Comparison of ENCODE assay signal across 30 cellular contexts in the genomic region with DNA sequence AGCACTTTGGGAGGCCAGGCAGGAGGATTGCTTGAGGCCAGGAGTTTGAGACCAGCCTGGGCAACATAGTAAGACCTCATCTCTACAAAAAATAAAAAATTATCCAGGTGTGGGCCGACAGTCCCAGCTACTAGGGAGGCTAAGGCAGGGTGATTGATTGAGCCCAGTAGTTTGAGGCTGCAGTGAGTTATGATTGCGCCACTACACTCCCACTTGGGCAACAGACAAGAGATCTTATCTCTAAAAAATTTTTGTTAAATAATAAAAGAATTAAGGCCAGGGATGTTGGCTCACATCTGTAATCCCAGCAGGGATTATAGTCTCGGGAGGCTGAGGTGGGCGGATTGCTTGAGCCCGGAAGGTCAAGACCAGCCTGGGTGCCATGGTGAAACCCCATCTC. TPM values are rescaled to one million over a fixed set of nuclear protein-coding genes. Genes with fewer than 3 reads are reported as not detected.
DNase-seq lines count a peak whose midpoint lies in the region; ATAC-seq, FAIRE-seq and TF ChIP-seq lines count a peak whose summit lies in the region.
"Had no signal": no experiment of that assay in that cellular context is flagged by ENCODE, and none has a peak within 500 bp of the region (broad histone marks: within the 10 kb centered on the region; RNA-seq: fewer than 3 reads in every experiment).

No MANE protein-coding gene starts in this region.

- H3K9me3 ChIP-seq in HepG2 (ENCODE audit: low read length) (no peaks in the 10 kb centered on the region), right lobe of liver (no peaks in the 10 kb centered on the region), ascending aorta (no peaks in the 10 kb centered on the region)
- H3K9me3 ChIP-seq: A549, adrenal gland, esophagus squamous epithelium, gastrocnemius medialis, neutrophil, stomach, vagina had no signal

- H3K4me1 ChIP-seq in HepG2 (ENCODE audit: insufficient read depth, low read length) (peaks cover 18% of the 10 kb centered on the region), right lobe of liver (peaks cover 0 to 9% (median 3%) of the 10 kb centered on the region in 4 donors), ascending aorta (peaks cover 0 to 10% of the 10 kb centered on the region in 2 donors)

- no peak for TF ChIP-seq CTCF in HepG2 (CRISPR knock-in tag; IDR thresholded peaks at IDR 0.05)
- TF ChIP-seq CTCF in right lobe of liver (IDR thresholded peaks at IDR 0.05): no peak
- TF ChIP-seq CTCF in ascending aorta (IDR thresholded peaks at IDR 0.05): no peak
- no peak for TF ChIP-seq CTCF in dorsolateral prefrontal cortex (IDR thresholded peaks at IDR 0.05 in 54 of 56, conservative IDR thresholded peaks at IDR 0.05 in 2 of 56; ENCODE audit: low read depth in 1 of 56, partially characterized antibody in 56 of 56)

- H2AFZ ChIP-seq in HepG2 (ENCODE audit: low read length): no peak overlapping the region

- H3K9ac ChIP-seq in HepG2 (ENCODE audit: insufficient read depth, low read depth, low read length): no peak overlapping the region

- no peak for TF ChIP-seq RAD21 in HepG2 (CRISPR knock-in tag; IDR thresholded peaks at IDR 0.05)

- FAIRE-seq in HepG2 (lab: Jason Lieb, UNC): no peak
- FAIRE-seq: A549 had no signal

- TF ChIP-seq POLR2A in HepG2 (IDR thresholded peaks at IDR 0.05; ENCODE audit: insufficient read depth in 1 of 2, low read depth in 2 of 2, low read length in 2 of 2): no peak
- TF ChIP-seq POLR2A in right lobe of liver (IDR thresholded peaks at IDR 0.05): no peak

- no peaks in the 10 kb centered on the region for H3K27me3 ChIP-seq in HepG2 (ENCODE audit: control insufficient read depth in 1 of 2, insufficient read depth in 2 of 2, low read length in 2 of 2)
- H3K27me3 ChIP-seq in right lobe of liver: no peaks in the 10 kb centered on the region
- H3K27me3 ChIP-seq in ascending aorta: no peaks in the 10 kb centered on the region
- no peaks in the 10 kb centered on the region for H3K27me3 ChIP-seq in dorsolateral prefrontal cortex
- H3K27me3 ChIP-seq: adrenal gland, esophagus squamous epithelium, gastrocnemius medialis, neutrophil, stomach, vagina had no signal

- BruUV-seq in HepG2 (replicated peaks; lab: Mats Ljungman, UMichigan): no TSS peak

- no peaks in the 10 kb centered on the region for H4K20me1 ChIP-seq in HepG2 (ENCODE audit: insufficient read depth, low read length)

- peaks cover 31% of the 10 kb centered on the region for H3K36me3 Mint-ChIP-seq in T-cell
- peaks cover 29% of the 10 kb centered on the region for H3K36me3 Mint-ChIP-seq in effector memory CD8-positive, alpha-beta T cell (ENCODE audit: insufficient read depth)

- in situ Hi-C loops in HepG2 (cut with HindIII; ENCODE audit: extremely low pct_ligation_motif_present, low pct_unique_long_range_greater_than_20kb): no loop called here

- CTCF ChIA-PET in HepG2 (lab: Yijun Ruan, JAX; ENCODE audit: low intra/inter-chr PET ratio, low total read pairs): no interaction called here
- CTCF ChIA-PET in T-cell (lab: Charles Lee): interaction anchor here (1.0 to 1.6 kb wide), 4 partner anchors 11 to 21 kb away, joined by 4 to 8 read pairs (median 4); no protein-coding TSS in a partner anchor

- H3K27me3 Mint-ChIP-seq in T-cell: no peaks in the 10 kb centered on the region
- H3K27me3 Mint-ChIP-seq in effector memory CD8-positive, alpha-beta T cell: no peaks in the 10 kb centered on the region
- H3K27me3 Mint-ChIP-seq: activated CD4-positive, alpha-beta T cell treated with anti-CD3 and anti-CD28 coated beads, Interleukin-2, amount 10 ng/mL, durations not matched to agents 24 days and 14 days; brain had no signal

- no peak for TF ChIP-seq EP300 in HepG2 (IDR thresholded peaks at IDR 0.05; ENCODE audit: low read depth in 2 of 2, low read length in 2 of 2)
- TF ChIP-seq EP300 in HepG2 (CRISPR knock-in tag; IDR thresholded peaks at IDR 0.05; ENCODE audit: borderline replicate concordance): no peak

- H3K79me2 ChIP-seq in HepG2 (ENCODE audit: insufficient read depth, low read length): no peaks in the 10 kb centered on the region

- no peak overlapping the region for H3K4me2 ChIP-seq in HepG2 (ENCODE audit: low read depth, low read length)
- H3K4me2 ChIP-seq: A549 had no signal

- H3K36me3 ChIP-seq in HepG2 (replicated peaks in 1 of 2; ENCODE audit: control insufficient read depth in 1 of 2, insufficient read depth in 2 of 2, low read length in 2 of 2) (no peaks in the 10 kb centered on the region; a peak in 1 of 5 replicates), right lobe of liver (no peaks in the 10 kb centered on the region), ascending aorta (peaks cover 10 to 11% of the 10 kb centered on the region in 2 donors)

- no peak for ATAC-seq in HepG2
- no peak for ATAC-seq in right lobe of liver
- no peak for ATAC-seq in T-cell (replicated peaks in 1 of 4)
- no peak for ATAC-seq in effector memory CD8-positive, alpha-beta T cell (replicated peaks)
- ATAC-seq in HG02763 (IDR thresholded peaks at IDR 0.05; ENCODE audit: unreplicated experiment): no peak
- ATAC-seq: A549, gastrocnemius medialis, Panc1, right cardiac atrium had no signal

- peaks cover 37 to 46% (median 43%) of the 10 kb centered on the region in 3 donors for H3K4me1 Mint-ChIP-seq in T-cell
- peaks cover 10 to 21% of the 10 kb centered on the region in 2 donors for H3K4me1 Mint-ChIP-seq in effector memory CD8-positive, alpha-beta T cell (ENCODE audit: low read depth in 2 of 2)

- H3K4me3 Mint-ChIP-seq in T-cell: no peak overlapping the region
- H3K4me3 Mint-ChIP-seq in effector memory CD8-positive, alpha-beta T cell: no peak overlapping the region
- H3K4me3 Mint-ChIP-seq: activated CD4-positive, alpha-beta T cell treated with anti-CD3 and anti-CD28 coated beads, Interleukin-2, amount 10 ng/mL, durations not matched to agents 24 days and 14 days; brain; H9; mesothelial cell of epicardium had no signal

- H3K4me3 ChIP-seq in HepG2 (replicated peaks in 1 of 3; ENCODE audit: insufficient read depth in 1 of 3, low read depth in 2 of 3, low read length in 3 of 3) (no peak overlapping the region), right lobe of liver (no peak overlapping the region), ascending aorta (no peak overlapping the region), dorsolateral prefrontal cortex (no peak overlapping the region)
- H3K4me3 ChIP-seq: A549, adrenal gland, esophagus squamous epithelium, gastrocnemius medialis, stomach, vagina had no signal

- intact Hi-C loops in HepG2 (cut with micrococcal nuclease; ENCODE audit: unreplicated experiment): no loop called here
- intact Hi-C loops in right lobe of liver (cut with DNase I): no loop called here
- intact Hi-C loops in ascending aorta (cut with DNase I): no loop called here
- intact Hi-C loops in dorsolateral prefrontal cortex (cut with DNase I): no loop called here

- WGBS in HepG2 (ENCODE audit: low lambda C conversion rate): 87% methylated on average over 5 of the region's 5 CpGs
- WGBS in right lobe of liver (ENCODE audit: insufficient coverage, low coverage, low lambda C conversion rate, missing lambda C conversion rate): 75% methylated on average over 4 of the region's 5 CpGs

- H3K9me3 Mint-ChIP-seq in T-cell: no peaks in the 10 kb centered on the region
- H3K9me3 Mint-ChIP-seq in effector memory CD8-positive, alpha-beta T cell: no peaks in the 10 kb centered on the region
- H3K9me3 Mint-ChIP-seq: activated CD4-positive, alpha-beta T cell treated with anti-CD3 and anti-CD28 coated beads, Interleukin-2, amount 10 ng/mL, durations not matched to agents 24 days and 14 days; brain; H9 had no signal

- peak overlapping the region; percentile 67 to 68 for H3K27ac Mint-ChIP-seq in T-cell
- peak overlapping the region; percentile 65 to 84 for H3K27ac Mint-ChIP-seq in effector memory CD8-positive, alpha-beta T cell
- H3K27ac Mint-ChIP-seq: activated CD4-positive, alpha-beta T cell treated with anti-CD3 and anti-CD28 coated beads, Interleukin-2, amount 10 ng/mL, durations not matched to agents 24 days and 14 days; brain; mesothelial cell of epicardium had no signal

- no peak for DNase-seq in HepG2 (ENCODE audit: low spot score)
- no peak for DNase-seq in right lobe of liver
- DNase-seq in T-cell: no peak
- DNase-seq in effector memory CD8-positive, alpha-beta T cell: no peak
- DNase-seq in HCEC 1CT: no peak
- no peak for DNase-seq in ascending aorta (ENCODE audit: low spot score in 2 of 2)
- DNase-seq in dorsolateral prefrontal cortex: no peak
- DNase-seq: activated CD4-positive, alpha-beta T cell treated with anti-CD3 and anti-CD28 coated beads, Interleukin-2, amount 10 ng/mL, durations not matched to agents 24 days and 14 days; activated effector memory CD4-positive, alpha-beta T cell treated with Interleukin-2 at 50 U/mL for 16 hours; COR-L47; DMS53; esophagus squamous epithelium; gastrocnemius medialis; H9; NCI-H2029 treated with DMSO at 0.1 percent for 48 hours; NCI-H526; posterior cingulate gyrus; right cardiac atrium; Right ventricle myocardium superior; stimulated activated CD8-positive, alpha-beta memory T cell treated with anti-CD3 and anti-CD28 coated beads, Interleukin-4, amount 100 ng/mL, for 48 hours; stomach had no signal

- no peak overlapping the region for H3K27ac ChIP-seq in HepG2 (ENCODE audit: extremely low read length, insufficient read depth, low read length)
- H3K27ac ChIP-seq in right lobe of liver: no peak overlapping the region
- H3K27ac ChIP-seq in ascending aorta: no peak overlapping the region
- no peak overlapping the region for H3K27ac ChIP-seq in dorsolateral prefrontal cortex
- H3K27ac ChIP-seq: adrenal gland, esophagus squamous epithelium, neutrophil, stomach, vagina, VCaP had no signal

- POLR2A ChIA-PET in HepG2 (lab: Yijun Ruan, JAX): interaction anchor here (0.6 to 1.4 kb wide), 2 partner anchors 26 to 31 kb away, joined by 3 to 5 read pairs; partner anchors contain the start of gene NFKBIZ
- POLR2A ChIA-PET in T-cell (lab: Charles Lee): interaction anchor here (1.0 to 1.9 kb wide), 3 partner anchors 10 to 36 kb away, joined by 3 to 7 read pairs (median 5); partner anchors contain the start of gene NFKBIZ (in 1 of the 2)

RNA-seq across cellular contexts. Expression of gene NFKBIZ, which starts 25.8 kb away (rescaled TPM):
- 5.5 and 25.9 TPM in 2 replicates for total RNA-seq in HepG2 (2016; rRNA removed; fragmentation: Illumina TruSeq; extraction: Trizol)
- 2.7 and 3.1 TPM in 2 replicates for total RNA-seq in HepG2 (2016; cell fraction: cytosol; rRNA removed; fragmentation: Illumina TruSeq; extraction: Trizol; ENCODE audit: low read depth)
- 5.7 and 27.3 TPM in 2 replicates for total RNA-seq in HepG2 (2016; cell fraction: insoluble cytoplasmic fraction; rRNA removed; fragmentation: Illumina TruSeq; extraction: Trizol)
- 4.4 and 4.9 TPM in 2 replicates for total RNA-seq in HepG2 (2016; cell fraction: membrane; rRNA removed; fragmentation: Illumina TruSeq; extraction: Trizol)
- 68.6 TPM in 2 replicates for total RNA-seq in HepG2 (2016; cell fraction: nucleus; rRNA removed; fragmentation: Illumina TruSeq; extraction: Trizol)
- polyA plus RNA-seq in HepG2 (2011; rRNA removed): 60.6 and 64.4 TPM in 2 replicates
- polyA plus RNA-seq in HepG2 (2011; cell fraction: cytosol; rRNA removed): 15.1 and 18.0 TPM in 2 replicates
- polyA plus RNA-seq in HepG2 (2011; cell fraction: nucleus; rRNA removed): 119 and 131 TPM in 2 replicates
- polyA plus RNA-seq in HepG2 (2012): 6.7 and 12.3 TPM in 2 replicates
- 1.2 and 1.6 TPM in 2 replicates for polyA plus RNA-seq in HepG2 (2016; cell fraction: cytosol; fragmentation: Illumina TruSeq; extraction: Trizol; ENCODE audit: low read depth)
- polyA plus RNA-seq in HepG2 (2016; cell fraction: insoluble cytoplasmic fraction; fragmentation: Illumina TruSeq; extraction: Trizol; ENCODE audit: low read depth): 3.7 and 4.3 TPM in 2 replicates
- polyA plus RNA-seq in HepG2 (2016; cell fraction: membrane; fragmentation: Illumina TruSeq; extraction: Trizol; ENCODE audit: low read depth): 1.9 and 2.3 TPM in 2 replicates
- 93.3 and 117 TPM in 2 replicates for polyA plus RNA-seq in HepG2 (2016; cell fraction: nucleus; fragmentation: Illumina TruSeq; extraction: Trizol; ENCODE audit: insufficient read depth, low read depth)
- 12.8 and 49.4 TPM in 2 replicates for polyA minus RNA-seq in HepG2 (2011; rRNA and poly(A)+ RNA removed; ENCODE audit: low replicate concordance)
- 11.4 and 16.5 TPM in 2 replicates for polyA minus RNA-seq in HepG2 (2011; cell fraction: cytosol; rRNA and poly(A)+ RNA removed)
- polyA minus RNA-seq in HepG2 (2011; cell fraction: nucleus; rRNA and poly(A)+ RNA removed): 170 and 306 TPM in 2 replicates
- 10 to 100 TPM; 23.4 to 83.1 (median 44.4) TPM for total RNA-seq in right lobe of liver
- 100 to 1,000 TPM; 130 to 720 (median 132) TPM for total RNA-seq in T-cell
- 349 TPM for total RNA-seq in ascending aorta
- 10 to 100 TPM in 104 of 120 experiments, 1 to 10 TPM in 16; 4.6 to 36.6 (median 15.2) TPM for total RNA-seq in dorsolateral prefrontal cortex

RNA-seq across cellular contexts. Expression of gene NXPE3, which starts 44.5 kb away (rescaled TPM):
- 4.7 and 5.3 TPM in 2 replicates for total RNA-seq in HepG2 (2016; rRNA removed; fragmentation: Illumina TruSeq; extraction: Trizol)
- total RNA-seq in HepG2 (2016; cell fraction: cytosol; rRNA removed; fragmentation: Illumina TruSeq; extraction: Trizol; ENCODE audit: low read depth): 2.1 and 2.6 TPM in 2 replicates
- total RNA-seq in HepG2 (2016; cell fraction: insoluble cytoplasmic fraction; rRNA removed; fragmentation: Illumina TruSeq; extraction: Trizol): 4.8 and 5.6 TPM in 2 replicates
- 8.2 and 9.3 TPM in 2 replicates for total RNA-seq in HepG2 (2016; cell fraction: membrane; rRNA removed; fragmentation: Illumina TruSeq; extraction: Trizol)
- total RNA-seq in HepG2 (2016; cell fraction: nucleus; rRNA removed; fragmentation: Illumina TruSeq; extraction: Trizol): 2.8 and 4.3 TPM in 2 replicates
- polyA plus RNA-seq in HepG2 (2011; rRNA removed): 3.5 and 3.6 TPM in 2 replicates
- 2.9 and 4.4 TPM in 2 replicates for polyA plus RNA-seq in HepG2 (2011; cell fraction: cytosol; rRNA removed)
- 1.7 and 2.3 TPM in 2 replicates for polyA plus RNA-seq in HepG2 (2011; cell fraction: nucleus; rRNA removed)
- polyA plus RNA-seq in HepG2 (2012): 2.8 and 4.3 TPM in 2 replicates
- 3.2 and 3.3 TPM in 2 replicates for polyA plus RNA-seq in HepG2 (2016; cell fraction: cytosol; fragmentation: Illumina TruSeq; extraction: Trizol; ENCODE audit: low read depth)
- polyA plus RNA-seq in HepG2 (2016; cell fraction: insoluble cytoplasmic fraction; fragmentation: Illumina TruSeq; extraction: Trizol; ENCODE audit: low read depth): 6.4 and 7.2 TPM in 2 replicates
- polyA plus RNA-seq in HepG2 (2016; cell fraction: membrane; fragmentation: Illumina TruSeq; extraction: Trizol; ENCODE audit: low read depth): 7.5 and 7.8 TPM in 2 replicates
- 4.1 and 5.6 TPM in 2 replicates for polyA plus RNA-seq in HepG2 (2016; cell fraction: nucleus; fragmentation: Illumina TruSeq; extraction: Trizol; ENCODE audit: insufficient read depth, low read depth)
- polyA minus RNA-seq in HepG2 (2011; rRNA and poly(A)+ RNA removed; ENCODE audit: low replicate concordance): 7.4 and 7.9 TPM in 2 replicates
- 1.8 and 3.9 TPM in 2 replicates for polyA minus RNA-seq in HepG2 (2011; cell fraction: cytosol; rRNA and poly(A)+ RNA removed)
- 3.2 and 4.4 TPM in 2 replicates for polyA minus RNA-seq in HepG2 (2011; cell fraction: nucleus; rRNA and poly(A)+ RNA removed)
- 1 to 10 TPM in 5 of 6 experiments, under 1 TPM in 1; 0.75 to 2.9 (median 1.7) TPM for total RNA-seq in right lobe of liver
- 10 to 100 TPM; 38.0 to 44.8 (median 41.3) TPM for total RNA-seq in T-cell
- total RNA-seq in ascending aorta: 25.8 TPM
- total RNA-seq in dorsolateral prefrontal cortex: 100 to 1,000 TPM in 1 of 120 experiments, 10 to 100 TPM in 119; 30.4 to 103 (median 51.4) TPM
